Comparison of ENCODE assay signal across 1 cellular context in the genomic region with DNA sequence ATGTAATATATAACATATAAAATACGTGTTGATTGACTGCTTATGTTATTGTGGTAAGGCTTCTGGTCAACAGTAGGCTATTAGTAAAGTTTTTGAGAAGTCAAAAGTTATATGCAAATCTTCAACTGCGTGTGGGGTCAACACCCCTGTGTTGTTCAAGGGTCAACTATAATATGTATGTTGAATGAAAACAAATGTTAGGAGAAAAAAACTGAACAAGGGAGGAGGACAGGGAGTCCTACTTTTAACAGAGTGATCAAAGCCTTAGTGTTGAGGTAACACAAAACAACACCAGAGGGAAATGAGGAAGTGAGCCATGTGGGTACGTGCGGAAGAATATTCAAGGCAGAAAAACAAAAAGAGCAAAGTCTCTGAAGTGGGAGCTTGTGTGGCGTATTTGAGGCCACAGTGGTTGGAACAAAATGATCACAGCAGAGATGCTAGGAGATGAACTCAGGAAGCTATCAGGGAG.
TF ChIP-seq lines count a peak whose summit lies in the region.

No MANE protein-coding gene starts in this region.

TF ChIP-seq in GM12878, 131 proteins besides CTCF, POLR2A, EP300 and RAD21 (continued from another document and continues in another):
- TF ChIP-seq EGR1 (IDR thresholded peaks at IDR 0.05; ENCODE audit: borderline replicate concordance in 1 of 2, low read depth in 2 of 2, low read length in 2 of 2) (no peak), E4F1 (IDR thresholded peaks at IDR 0.05; ENCODE audit: borderline replicate concordance, partially characterized antibody) (peak; percentile 18), SREBF1 (IDR thresholded peaks at IDR 0.05; ENCODE audit: low read length) (no peak), SMAD5 (IDR thresholded peaks at IDR 0.05; ENCODE audit: low read depth) (no peak), GATAD2B (conservative IDR thresholded peaks at IDR 0.05; ENCODE audit: low read depth) (peak; percentile 43; the same call in 1 of the 2 replicates), DPF2 (IDR thresholded peaks at IDR 0.05) (peak; percentile 98), ZBED1 (IDR thresholded peaks at IDR 0.05; ENCODE audit: borderline replicate concordance) (peak; percentile 64; the same call in 1 of the 2 replicates), KDM1A (IDR thresholded peaks at IDR 0.05; ENCODE audit: borderline replicate concordance) (no peak), SRF (IDR thresholded peaks at IDR 0.05; ENCODE audit: low read depth in 2 of 2, low read length in 2 of 2) (no peak), HCFC1 (IDR thresholded peaks at IDR 0.05; ENCODE audit: low read length) (no peak), ATF7 (IDR thresholded peaks at IDR 0.05; ENCODE audit: low read depth) (peak; percentile 93), USF2 (IDR thresholded peaks at IDR 0.05; ENCODE audit: borderline replicate concordance, low read depth, low read length) (no peak), POLR2AphosphoS2 (IDR thresholded peaks at IDR 0.05; ENCODE audit: low read depth, low read length) (no peak), CBX3 (IDR thresholded peaks at IDR 0.05; ENCODE audit: borderline replicate concordance, low read depth) (no peak), ZNF274 (IDR thresholded peaks at IDR 0.05; ENCODE audit: insufficient read depth, insufficient read length) (no peak), CREM (IDR thresholded peaks at IDR 0.05; ENCODE audit: low read depth) (peak; percentile 81; the same call in 1 of the 2 replicates), FOXK2 (IDR thresholded peaks at IDR 0.05) (no peak; the same call in 1 of the 2 replicates), BACH1 (IDR thresholded peaks at IDR 0.05; ENCODE audit: borderline replicate concordance) (peak; percentile 96; the same call in 1 of the 2 replicates), NBN (IDR thresholded peaks at IDR 0.05) (peak; percentile 98), RUNX3 (IDR thresholded peaks at IDR 0.05; ENCODE audit: low read length) (peak; percentile 98), ETV6 (conservative IDR thresholded peaks at IDR 0.05 in 1 of 2, IDR thresholded peaks at IDR 0.05 in 1 of 2; ENCODE audit: borderline replicate concordance in 1 of 2, low read depth in 1 of 2) (peak in 1 of 2 experiments; percentile 84; a peak in 2 of 4 replicates), PML (IDR thresholded peaks at IDR 0.05; ENCODE audit: low read length) (peak; percentile 81; the same call in 1 of the 2 replicates), RELA (IDR thresholded peaks at IDR 0.05; ENCODE audit: borderline replicate concordance, partially characterized antibody) (no peak), CHD4 (IDR thresholded peaks at IDR 0.05) (no peak), KLF5 (IDR thresholded peaks at IDR 0.05; ENCODE audit: partially characterized antibody) (peak; percentile 33), ATF3 (IDR thresholded peaks at IDR 0.05; ENCODE audit: borderline replicate concordance, extremely low read depth, low read depth, low read length) (no peak), MYC (IDR thresholded peaks at IDR 0.05; ENCODE audit: insufficient read depth, insufficient read length, insufficient replicate concordance, low read length, severe bottlenecking) (no peak), ATF2 (IDR thresholded peaks at IDR 0.05; ENCODE audit: low read length) (peak; percentile 81), TCF12 (IDR thresholded peaks at IDR 0.05; ENCODE audit: low read depth, low read length) (no peak), YY1 (IDR thresholded peaks at IDR 0.05; ENCODE audit: low read depth, low read length) (no peak), PAX8 (IDR thresholded peaks at IDR 0.05) (no peak), SUPT20H (IDR thresholded peaks at IDR 0.05; ENCODE audit: borderline replicate concordance, control insufficient read depth, low read depth, low read length) (no peak), ASH2L (IDR thresholded peaks at IDR 0.05; ENCODE audit: borderline replicate concordance, low read depth) (no peak), BRCA1 (IDR thresholded peaks at IDR 0.05; ENCODE audit: low read depth, low read length) (no peak), HDAC6 (IDR thresholded peaks at IDR 0.05; ENCODE audit: unreplicated experiment) (no peak), NFIC (IDR thresholded peaks at IDR 0.05; ENCODE audit: low read depth, low read length) (peak; percentile 91), NFYA (IDR thresholded peaks at IDR 0.05; ENCODE audit: borderline replicate concordance, low read depth, low read length) (no peak), SMARCA5 (IDR thresholded peaks at IDR 0.05) (no peak)
- TF ChIP-seq, protein P1, sequence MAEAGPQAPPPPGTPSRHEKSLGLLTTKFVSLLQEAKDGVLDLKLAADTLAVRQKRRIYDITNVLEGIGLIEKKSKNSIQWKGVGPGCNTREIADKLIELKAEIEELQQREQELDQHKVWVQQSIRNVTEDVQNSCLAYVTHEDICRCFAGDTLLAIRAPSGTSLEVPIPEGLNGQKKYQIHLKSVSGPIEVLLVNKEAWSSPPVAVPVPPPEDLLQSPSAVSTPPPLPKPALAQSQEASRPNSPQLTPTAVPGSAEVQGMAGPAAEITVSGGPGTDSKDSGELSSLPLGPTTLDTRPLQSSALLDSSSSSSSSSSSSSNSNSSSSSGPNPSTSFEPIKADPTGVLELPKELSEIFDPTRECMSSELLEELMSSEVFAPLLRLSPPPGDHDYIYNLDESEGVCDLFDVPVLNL (IDR thresholded peaks at IDR 0.05; ENCODE audit: low read depth, low read length): no peak
- TF ChIP-seq, protein P2, sequence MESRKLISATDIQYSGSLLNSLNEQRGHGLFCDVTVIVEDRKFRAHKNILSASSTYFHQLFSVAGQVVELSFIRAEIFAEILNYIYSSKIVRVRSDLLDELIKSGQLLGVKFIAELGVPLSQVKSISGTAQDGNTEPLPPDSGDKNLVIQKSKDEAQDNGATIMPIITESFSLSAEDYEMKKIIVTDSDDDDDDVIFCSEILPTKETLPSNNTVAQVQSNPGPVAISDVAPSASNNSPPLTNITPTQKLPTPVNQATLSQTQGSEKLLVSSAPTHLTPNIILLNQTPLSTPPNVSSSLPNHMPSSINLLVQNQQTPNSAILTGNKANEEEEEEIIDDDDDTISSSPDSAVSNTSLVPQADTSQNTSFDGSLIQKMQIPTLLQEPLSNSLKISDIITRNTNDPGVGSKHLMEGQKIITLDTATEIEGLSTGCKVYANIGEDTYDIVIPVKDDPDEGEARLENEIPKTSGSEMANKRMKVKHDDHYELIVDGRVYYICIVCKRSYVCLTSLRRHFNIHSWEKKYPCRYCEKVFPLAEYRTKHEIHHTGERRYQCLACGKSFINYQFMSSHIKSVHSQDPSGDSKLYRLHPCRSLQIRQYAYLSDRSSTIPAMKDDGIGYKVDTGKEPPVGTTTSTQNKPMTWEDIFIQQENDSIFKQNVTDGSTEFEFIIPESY (IDR thresholded peaks at IDR 0.05): 0 out of 2 replicates have a peak, but pooled peaks have one; percentile 8
- TF ChIP-seq, protein P3, sequence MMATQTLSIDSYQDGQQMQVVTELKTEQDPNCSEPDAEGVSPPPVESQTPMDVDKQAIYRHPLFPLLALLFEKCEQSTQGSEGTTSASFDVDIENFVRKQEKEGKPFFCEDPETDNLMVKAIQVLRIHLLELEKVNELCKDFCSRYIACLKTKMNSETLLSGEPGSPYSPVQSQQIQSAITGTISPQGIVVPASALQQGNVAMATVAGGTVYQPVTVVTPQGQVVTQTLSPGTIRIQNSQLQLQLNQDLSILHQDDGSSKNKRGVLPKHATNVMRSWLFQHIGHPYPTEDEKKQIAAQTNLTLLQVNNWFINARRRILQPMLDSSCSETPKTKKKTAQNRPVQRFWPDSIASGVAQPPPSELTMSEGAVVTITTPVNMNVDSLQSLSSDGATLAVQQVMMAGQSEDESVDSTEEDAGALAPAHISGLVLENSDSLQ (IDR thresholded peaks at IDR 0.05): peak; percentile 95
- TF ChIP-seq, protein P4, sequence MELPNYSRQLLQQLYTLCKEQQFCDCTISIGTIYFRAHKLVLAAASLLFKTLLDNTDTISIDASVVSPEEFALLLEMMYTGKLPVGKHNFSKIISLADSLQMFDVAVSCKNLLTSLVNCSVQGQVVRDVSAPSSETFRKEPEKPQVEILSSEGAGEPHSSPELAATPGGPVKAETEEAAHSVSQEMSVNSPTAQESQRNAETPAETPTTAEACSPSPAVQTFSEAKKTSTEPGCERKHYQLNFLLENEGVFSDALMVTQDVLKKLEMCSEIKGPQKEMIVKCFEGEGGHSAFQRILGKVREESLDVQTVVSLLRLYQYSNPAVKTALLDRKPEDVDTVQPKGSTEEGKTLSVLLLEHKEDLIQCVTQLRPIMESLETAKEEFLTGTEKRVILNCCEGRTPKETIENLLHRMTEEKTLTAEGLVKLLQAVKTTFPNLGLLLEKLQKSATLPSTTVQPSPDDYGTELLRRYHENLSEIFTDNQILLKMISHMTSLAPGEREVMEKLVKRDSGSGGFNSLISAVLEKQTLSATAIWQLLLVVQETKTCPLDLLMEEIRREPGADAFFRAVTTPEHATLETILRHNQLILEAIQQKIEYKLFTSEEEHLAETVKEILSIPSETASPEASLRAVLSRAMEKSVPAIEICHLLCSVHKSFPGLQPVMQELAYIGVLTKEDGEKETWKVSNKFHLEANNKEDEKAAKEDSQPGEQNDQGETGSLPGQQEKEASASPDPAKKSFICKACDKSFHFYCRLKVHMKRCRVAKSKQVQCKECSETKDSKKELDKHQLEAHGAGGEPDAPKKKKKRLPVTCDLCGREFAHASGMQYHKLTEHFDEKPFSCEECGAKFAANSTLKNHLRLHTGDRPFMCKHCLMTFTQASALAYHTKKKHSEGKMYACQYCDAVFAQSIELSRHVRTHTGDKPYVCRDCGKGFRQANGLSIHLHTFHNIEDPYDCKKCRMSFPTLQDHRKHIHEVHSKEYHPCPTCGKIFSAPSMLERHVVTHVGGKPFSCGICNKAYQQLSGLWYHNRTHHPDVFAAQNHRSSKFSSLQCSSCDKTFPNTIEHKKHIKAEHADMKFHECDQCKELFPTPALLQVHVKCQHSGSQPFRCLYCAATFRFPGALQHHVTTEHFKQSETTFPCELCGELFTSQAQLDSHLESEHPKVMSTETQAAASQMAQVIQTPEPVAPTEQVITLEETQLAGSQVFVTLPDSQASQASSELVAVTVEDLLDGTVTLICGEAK (IDR thresholded peaks at IDR 0.05; ENCODE audit: borderline replicate concordance): peak; percentile 89
- TF ChIP-seq, protein P5, sequence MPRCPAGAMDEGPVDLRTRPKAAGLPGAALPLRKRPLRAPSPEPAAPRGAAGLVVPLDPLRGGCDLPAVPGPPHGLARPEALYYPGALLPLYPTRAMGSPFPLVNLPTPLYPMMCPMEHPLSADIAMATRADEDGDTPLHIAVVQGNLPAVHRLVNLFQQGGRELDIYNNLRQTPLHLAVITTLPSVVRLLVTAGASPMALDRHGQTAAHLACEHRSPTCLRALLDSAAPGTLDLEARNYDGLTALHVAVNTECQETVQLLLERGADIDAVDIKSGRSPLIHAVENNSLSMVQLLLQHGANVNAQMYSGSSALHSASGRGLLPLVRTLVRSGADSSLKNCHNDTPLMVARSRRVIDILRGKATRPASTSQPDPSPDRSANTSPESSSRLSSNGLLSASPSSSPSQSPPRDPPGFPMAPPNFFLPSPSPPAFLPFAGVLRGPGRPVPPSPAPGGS (IDR thresholded peaks at IDR 0.05; ENCODE audit: borderline replicate concordance, insufficient read depth, low read depth, low read length, poor library complexity, severe bottlenecking): peak; percentile 65
- TF ChIP-seq, protein P6, sequence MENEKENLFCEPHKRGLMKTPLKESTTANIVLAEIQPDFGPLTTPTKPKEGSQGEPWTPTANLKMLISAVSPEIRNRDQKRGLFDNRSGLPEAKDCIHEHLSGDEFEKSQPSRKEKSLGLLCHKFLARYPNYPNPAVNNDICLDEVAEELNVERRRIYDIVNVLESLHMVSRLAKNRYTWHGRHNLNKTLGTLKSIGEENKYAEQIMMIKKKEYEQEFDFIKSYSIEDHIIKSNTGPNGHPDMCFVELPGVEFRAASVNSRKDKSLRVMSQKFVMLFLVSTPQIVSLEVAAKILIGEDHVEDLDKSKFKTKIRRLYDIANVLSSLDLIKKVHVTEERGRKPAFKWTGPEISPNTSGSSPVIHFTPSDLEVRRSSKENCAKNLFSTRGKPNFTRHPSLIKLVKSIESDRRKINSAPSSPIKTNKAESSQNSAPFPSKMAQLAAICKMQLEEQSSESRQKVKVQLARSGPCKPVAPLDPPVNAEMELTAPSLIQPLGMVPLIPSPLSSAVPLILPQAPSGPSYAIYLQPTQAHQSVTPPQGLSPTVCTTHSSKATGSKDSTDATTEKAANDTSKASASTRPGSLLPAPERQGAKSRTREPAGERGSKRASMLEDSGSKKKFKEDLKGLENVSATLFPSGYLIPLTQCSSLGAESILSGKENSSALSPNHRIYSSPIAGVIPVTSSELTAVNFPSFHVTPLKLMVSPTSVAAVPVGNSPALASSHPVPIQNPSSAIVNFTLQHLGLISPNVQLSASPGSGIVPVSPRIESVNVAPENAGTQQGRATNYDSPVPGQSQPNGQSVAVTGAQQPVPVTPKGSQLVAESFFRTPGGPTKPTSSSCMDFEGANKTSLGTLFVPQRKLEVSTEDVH (IDR thresholded peaks at IDR 0.05; ENCODE audit: low read depth, partially characterized antibody): peak; percentile 71
